Comparison of ENCODE assay signal across 1 cellular context in the genomic region with DNA sequence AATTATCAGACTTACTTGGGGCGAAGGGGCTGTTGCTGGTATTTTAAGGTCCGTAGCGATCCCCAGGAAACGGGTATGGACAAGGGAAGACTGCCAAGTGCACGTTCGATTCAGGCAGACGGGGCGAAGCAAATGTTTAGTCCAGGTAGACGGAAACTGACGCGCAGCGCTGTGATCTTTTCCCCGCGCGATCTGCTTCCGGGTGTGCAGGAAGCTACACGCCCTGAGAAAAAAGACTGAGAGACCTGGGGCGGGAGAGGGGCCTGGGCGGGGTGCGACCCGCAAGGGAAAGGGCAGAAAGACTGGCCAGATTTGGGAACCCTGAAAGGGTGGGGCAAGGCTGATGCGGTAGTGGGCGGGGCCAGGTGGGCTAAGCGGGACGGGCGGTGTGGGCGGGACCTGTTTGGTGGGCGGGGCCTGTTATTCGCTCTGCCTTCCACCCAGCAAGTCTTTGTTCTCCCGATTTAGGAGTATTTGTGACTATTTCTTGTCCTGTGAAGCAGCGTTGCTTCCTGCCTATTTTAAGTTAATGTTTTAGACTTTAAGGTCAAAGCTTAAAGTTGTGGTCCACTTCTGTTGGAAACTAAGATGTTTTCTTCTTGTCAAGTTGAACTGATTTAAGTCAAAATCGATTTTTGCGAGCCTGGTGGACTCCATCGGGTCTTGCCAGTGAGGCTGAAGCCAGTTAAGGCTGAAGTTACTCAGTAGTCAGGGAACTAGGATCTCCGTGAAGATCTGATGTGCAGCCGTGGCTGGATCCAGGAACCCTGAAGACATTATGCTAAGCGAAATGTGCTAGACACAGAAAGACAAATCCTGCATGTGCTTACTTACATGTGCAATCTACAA.
TF ChIP-seq lines count a peak whose summit lies in the region.

A gene (minus strand): TSS at position 301 of the 849 bp plus-strand sequence. CDS start 3,549 bp downstream, outside the sequence.

TF ChIP-seq in SK-N-SH treated with all-trans-retinoic acid at 6 μM for 48 hours, 23 proteins besides CTCF, POLR2A, EP300 and RAD21 (continued from another document):
- TF ChIP-seq, protein P1, sequence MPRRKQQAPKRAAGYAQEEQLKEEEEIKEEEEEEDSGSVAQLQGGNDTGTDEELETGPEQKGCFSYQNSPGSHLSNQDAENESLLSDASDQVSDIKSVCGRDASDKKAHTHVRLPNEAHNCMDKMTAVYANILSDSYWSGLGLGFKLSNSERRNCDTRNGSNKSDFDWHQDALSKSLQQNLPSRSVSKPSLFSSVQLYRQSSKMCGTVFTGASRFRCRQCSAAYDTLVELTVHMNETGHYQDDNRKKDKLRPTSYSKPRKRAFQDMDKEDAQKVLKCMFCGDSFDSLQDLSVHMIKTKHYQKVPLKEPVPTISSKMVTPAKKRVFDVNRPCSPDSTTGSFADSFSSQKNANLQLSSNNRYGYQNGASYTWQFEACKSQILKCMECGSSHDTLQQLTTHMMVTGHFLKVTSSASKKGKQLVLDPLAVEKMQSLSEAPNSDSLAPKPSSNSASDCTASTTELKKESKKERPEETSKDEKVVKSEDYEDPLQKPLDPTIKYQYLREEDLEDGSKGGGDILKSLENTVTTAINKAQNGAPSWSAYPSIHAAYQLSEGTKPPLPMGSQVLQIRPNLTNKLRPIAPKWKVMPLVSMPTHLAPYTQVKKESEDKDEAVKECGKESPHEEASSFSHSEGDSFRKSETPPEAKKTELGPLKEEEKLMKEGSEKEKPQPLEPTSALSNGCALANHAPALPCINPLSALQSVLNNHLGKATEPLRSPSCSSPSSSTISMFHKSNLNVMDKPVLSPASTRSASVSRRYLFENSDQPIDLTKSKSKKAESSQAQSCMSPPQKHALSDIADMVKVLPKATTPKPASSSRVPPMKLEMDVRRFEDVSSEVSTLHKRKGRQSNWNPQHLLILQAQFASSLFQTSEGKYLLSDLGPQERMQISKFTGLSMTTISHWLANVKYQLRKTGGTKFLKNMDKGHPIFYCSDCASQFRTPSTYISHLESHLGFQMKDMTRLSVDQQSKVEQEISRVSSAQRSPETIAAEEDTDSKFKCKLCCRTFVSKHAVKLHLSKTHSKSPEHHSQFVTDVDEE (CRISPR knock-in tag; IDR thresholded peaks at IDR 0.05), result no peak
- TF ChIP-seq PPARA (CRISPR knock-in tag; IDR thresholded peaks at IDR 0.05; ENCODE audit: borderline replicate concordance) (no peak), OSR1 (CRISPR knock-in tag; IDR thresholded peaks at IDR 0.05) (no peak), ISL1 (CRISPR knock-in tag; IDR thresholded peaks at IDR 0.05) (no peak), ZFP3 (CRISPR knock-in tag; IDR thresholded peaks at IDR 0.05) (no peak), TOX (CRISPR knock-in tag; IDR thresholded peaks at IDR 0.05; ENCODE audit: borderline replicate concordance) (no peak), ZFP30 (CRISPR knock-in tag; IDR thresholded peaks at IDR 0.05) (no peak)
- TF ChIP-seq, protein P2, sequence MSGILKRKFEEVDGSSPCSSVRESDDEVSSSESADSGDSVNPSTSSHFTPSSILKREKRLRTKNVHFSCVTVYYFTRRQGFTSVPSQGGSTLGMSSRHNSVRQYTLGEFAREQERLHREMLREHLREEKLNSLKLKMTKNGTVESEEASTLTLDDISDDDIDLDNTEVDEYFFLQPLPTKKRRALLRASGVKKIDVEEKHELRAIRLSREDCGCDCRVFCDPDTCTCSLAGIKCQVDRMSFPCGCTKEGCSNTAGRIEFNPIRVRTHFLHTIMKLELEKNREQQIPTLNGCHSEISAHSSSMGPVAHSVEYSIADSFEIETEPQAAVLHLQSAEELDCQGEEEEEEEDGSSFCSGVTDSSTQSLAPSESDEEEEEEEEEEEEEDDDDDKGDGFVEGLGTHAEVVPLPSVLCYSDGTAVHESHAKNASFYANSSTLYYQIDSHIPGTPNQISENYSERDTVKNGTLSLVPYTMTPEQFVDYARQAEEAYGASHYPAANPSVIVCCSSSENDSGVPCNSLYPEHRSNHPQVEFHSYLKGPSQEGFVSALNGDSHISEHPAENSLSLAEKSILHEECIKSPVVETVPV (CRISPR knock-in tag; IDR thresholded peaks at IDR 0.05), result no peak
- TF ChIP-seq, protein P3, sequence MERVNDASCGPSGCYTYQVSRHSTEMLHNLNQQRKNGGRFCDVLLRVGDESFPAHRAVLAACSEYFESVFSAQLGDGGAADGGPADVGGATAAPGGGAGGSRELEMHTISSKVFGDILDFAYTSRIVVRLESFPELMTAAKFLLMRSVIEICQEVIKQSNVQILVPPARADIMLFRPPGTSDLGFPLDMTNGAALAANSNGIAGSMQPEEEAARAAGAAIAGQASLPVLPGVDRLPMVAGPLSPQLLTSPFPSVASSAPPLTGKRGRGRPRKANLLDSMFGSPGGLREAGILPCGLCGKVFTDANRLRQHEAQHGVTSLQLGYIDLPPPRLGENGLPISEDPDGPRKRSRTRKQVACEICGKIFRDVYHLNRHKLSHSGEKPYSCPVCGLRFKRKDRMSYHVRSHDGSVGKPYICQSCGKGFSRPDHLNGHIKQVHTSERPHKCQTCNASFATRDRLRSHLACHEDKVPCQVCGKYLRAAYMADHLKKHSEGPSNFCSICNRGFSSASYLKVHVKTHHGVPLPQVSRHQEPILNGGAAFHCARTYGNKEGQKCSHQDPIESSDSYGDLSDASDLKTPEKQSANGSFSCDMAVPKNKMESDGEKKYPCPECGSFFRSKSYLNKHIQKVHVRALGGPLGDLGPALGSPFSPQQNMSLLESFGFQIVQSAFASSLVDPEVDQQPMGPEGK (CRISPR knock-in tag; IDR thresholded peaks at IDR 0.05; ENCODE audit: borderline replicate concordance), result no peak
- TF ChIP-seq, protein P4, sequence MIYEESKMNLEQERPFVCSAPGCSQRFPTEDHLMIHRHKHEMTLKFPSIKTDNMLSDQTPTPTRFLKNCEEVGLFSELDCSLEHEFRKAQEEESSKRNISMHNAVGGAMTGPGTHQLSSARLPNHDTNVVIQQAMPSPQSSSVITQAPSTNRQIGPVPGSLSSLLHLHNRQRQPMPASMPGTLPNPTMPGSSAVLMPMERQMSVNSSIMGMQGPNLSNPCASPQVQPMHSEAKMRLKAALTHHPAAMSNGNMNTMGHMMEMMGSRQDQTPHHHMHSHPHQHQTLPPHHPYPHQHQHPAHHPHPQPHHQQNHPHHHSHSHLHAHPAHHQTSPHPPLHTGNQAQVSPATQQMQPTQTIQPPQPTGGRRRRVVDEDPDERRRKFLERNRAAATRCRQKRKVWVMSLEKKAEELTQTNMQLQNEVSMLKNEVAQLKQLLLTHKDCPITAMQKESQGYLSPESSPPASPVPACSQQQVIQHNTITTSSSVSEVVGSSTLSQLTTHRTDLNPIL (CRISPR knock-in tag; IDR thresholded peaks at IDR 0.05; ENCODE audit: low read depth), result no peak
